8 cellular contexts compared by ENCODE assay signal in the genomic region with DNA sequence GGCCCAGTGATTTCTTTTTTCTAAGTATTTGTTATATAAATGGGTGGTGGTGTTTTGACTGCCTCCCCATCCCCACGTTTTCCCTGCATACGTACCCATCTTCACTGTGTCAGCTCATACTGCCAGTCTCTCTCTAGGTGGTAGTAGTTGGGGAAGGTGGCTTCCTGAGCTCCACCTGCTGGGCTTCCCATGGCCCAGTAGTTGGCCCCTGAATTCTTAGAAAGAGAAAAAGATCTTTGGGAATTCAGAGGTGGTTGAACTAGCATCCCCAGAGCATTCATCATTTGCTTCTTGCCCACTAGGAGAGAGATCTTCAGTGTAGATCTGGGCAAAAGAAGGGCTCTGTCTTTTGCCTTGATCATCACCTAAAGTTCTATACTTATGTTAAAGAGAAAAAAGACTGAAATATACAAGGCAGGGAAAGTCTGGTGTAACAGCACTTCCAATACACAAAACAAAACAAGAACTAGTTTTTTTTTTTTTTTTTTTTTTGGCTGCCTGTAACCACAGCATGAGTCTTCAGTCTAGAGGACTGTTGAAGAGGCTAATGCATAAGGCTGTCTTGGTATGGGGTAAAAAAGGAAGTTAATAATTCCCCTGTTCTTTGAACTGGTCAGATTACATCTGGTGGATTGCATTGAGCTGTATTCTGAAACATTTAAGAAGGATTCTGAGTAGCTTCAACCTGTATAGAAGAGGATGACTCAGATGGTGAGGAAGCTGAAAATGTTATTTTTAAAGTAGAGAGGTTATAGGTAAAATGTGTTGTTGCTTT.
DNase-seq lines count a peak whose midpoint lies in the region; ATAC-seq and TF ChIP-seq lines count a peak whose summit lies in the region.

No MANE protein-coding gene starts in this region.

- no peaks in the 10 kb centered on the region for H3F3A ChIP-seq in PC-9 (ENCODE audit: insufficient read depth, low read depth)

- H3K27me3 ChIP-seq in RWPE2 (ENCODE audit: insufficient read depth, poor library complexity, severe bottlenecking) (no peaks in the 10 kb centered on the region), PC-9 (ENCODE audit: insufficient read depth, low read depth) (no peaks in the 10 kb centered on the region)

- no peak overlapping the region for H3K4me2 ChIP-seq in PC-9

- POLR2A ChIA-PET in PC-9 (lab: Charles Lee; ENCODE audit: unreplicated experiment): interaction anchor here (0.6 to 0.7 kb wide), 2 partner anchors 195 to 654 kb away, joined by 24 to 25 read pairs; no protein-coding TSS in a partner anchor

- no peak overlapping the region for H3K27ac Mint-ChIP-seq in stimulated activated memory B cell treated with anti-CD40 and anti-IgM and Interleukin-4, amounts not matched to agents 10 μg/mL and 1 μg/mL and 100 μg/mL, for 72 hours

- H3K9me2 ChIP-seq in PC-9 (ENCODE audit: insufficient read depth): no peaks in the 10 kb centered on the region

- H3K9me3 ChIP-seq in RWPE2 (ENCODE audit: severe bottlenecking) (no peaks in the 10 kb centered on the region), PC-9 (ENCODE audit: insufficient read depth, low read depth) (no peaks in the 10 kb centered on the region)

- H3K4me1 ChIP-seq in RWPE2 (ENCODE audit: insufficient read depth, poor library complexity, severe bottlenecking) (no peaks in the 10 kb centered on the region), PC-9 (replicated peaks; ENCODE audit: insufficient read depth) (no peaks in the 10 kb centered on the region)

- DNase-seq in SKM-1 treated with dmso at 0.1 percent for 144 hours (lab: John Stamatoyannopoulos, UW; ENCODE audit: unreplicated experiment) (peak; percentile 56), SKM-1 (lab: John Stamatoyannopoulos, UW; ENCODE audit: unreplicated experiment) (no peak), RWPE2 (ENCODE audit: low spot score) (no peak), epidermal melanocyte (ENCODE audit: insufficient read length, low spot score) (no peak), PC-9 (no peak), cerebellum (ENCODE audit: low spot score) (no peak)

- no peaks in the 10 kb centered on the region for H3K36me3 Mint-ChIP-seq in stimulated activated memory B cell treated with anti-CD40 and anti-IgM and Interleukin-4, amounts not matched to agents 10 μg/mL and 1 μg/mL and 100 μg/mL, for 72 hours

- H3K4me3 Mint-ChIP-seq in stimulated activated memory B cell treated with anti-CD40 and anti-IgM and Interleukin-4, amounts not matched to agents 10 μg/mL and 1 μg/mL and 100 μg/mL, for 72 hours: no peak overlapping the region

- no peaks in the 10 kb centered on the region for H3K79me2 ChIP-seq in PC-9 (ENCODE audit: low read depth)

- no peaks in the 10 kb centered on the region for H3K36me3 ChIP-seq in RWPE2 (ENCODE audit: low read depth)
- no peaks in the 10 kb centered on the region for H3K36me3 ChIP-seq in PC-9 (ENCODE audit: low read depth)

- ATAC-seq in HG02981 (IDR thresholded peaks at IDR 0.05; ENCODE audit: unreplicated experiment): peak; percentile 99
- peak; percentile 41; the same call in 1 of the 3 replicates for ATAC-seq in RWPE2 (ENCODE audit: low read depth)
- peak; percentile 92 for ATAC-seq in stimulated activated memory B cell treated with anti-CD40 and anti-IgM and Interleukin-4, amounts not matched to agents 10 μg/mL and 1 μg/mL and 100 μg/mL, for 72 hours

- CTCF ChIA-PET in PC-9 (lab: Charles Lee): no interaction called here

- no peak overlapping the region for H3K4me3 ChIP-seq in RWPE2 (ENCODE audit: severe bottlenecking)
- no peak overlapping the region for H3K4me3 ChIP-seq in PC-9

- H4K20me1 ChIP-seq in PC-9 (ENCODE audit: insufficient read depth): no peaks in the 10 kb centered on the region

- H3K9me3 Mint-ChIP-seq in stimulated activated memory B cell treated with anti-CD40 and anti-IgM and Interleukin-4, amounts not matched to agents 10 μg/mL and 1 μg/mL and 100 μg/mL, for 72 hours: no peaks in the 10 kb centered on the region

- H2AFZ ChIP-seq in PC-9: no peak overlapping the region

- BruUV-seq in PC-9 (replicated peaks; lab: Mats Ljungman, UMichigan): no TSS peak

- intact Hi-C loops in PC-9 (cut with micrococcal nuclease; ENCODE audit: unreplicated experiment): loop anchor here (10.0 kb wide), 1 partner anchor 124 kb away; no protein-coding TSS in a partner anchor

- peaks cover 10% of the 10 kb centered on the region for H3K4me1 Mint-ChIP-seq in stimulated activated memory B cell treated with anti-CD40 and anti-IgM and Interleukin-4, amounts not matched to agents 10 μg/mL and 1 μg/mL and 100 μg/mL, for 72 hours

- H3K27ac ChIP-seq in RWPE2 (ENCODE audit: poor library complexity, severe bottlenecking) (no peak overlapping the region), PC-9 (no peak overlapping the region)

- H3K27me3 Mint-ChIP-seq in stimulated activated memory B cell treated with anti-CD40 and anti-IgM and Interleukin-4, amounts not matched to agents 10 μg/mL and 1 μg/mL and 100 μg/mL, for 72 hours: no peaks in the 10 kb centered on the region

- peak; percentile 5 for TF ChIP-seq CTCF in RWPE2 (IDR thresholded peaks at IDR 0.05; ENCODE audit: poor library complexity, severe bottlenecking)
- no peak for TF ChIP-seq CTCF in PC-9 (conservative IDR thresholded peaks at IDR 0.05)

Comparison
In these comparisons a context has a peak if more than half of its experiments do, and no peak if none do; other contexts are left out.
1. ATAC-seq: peak in every context shown above with its lines; median percentile 99 in HG02981; 92 in stimulated activated memory B cell treated with anti-CD40 and anti-IgM and Interleukin-4, amounts not matched to agents 10 μg/mL and 1 μg/mL and 100 μg/mL, for 72 hours; 41 in RWPE2.